Comparison of ENCODE assay signal across 8 cellular contexts in the genomic region with DNA sequence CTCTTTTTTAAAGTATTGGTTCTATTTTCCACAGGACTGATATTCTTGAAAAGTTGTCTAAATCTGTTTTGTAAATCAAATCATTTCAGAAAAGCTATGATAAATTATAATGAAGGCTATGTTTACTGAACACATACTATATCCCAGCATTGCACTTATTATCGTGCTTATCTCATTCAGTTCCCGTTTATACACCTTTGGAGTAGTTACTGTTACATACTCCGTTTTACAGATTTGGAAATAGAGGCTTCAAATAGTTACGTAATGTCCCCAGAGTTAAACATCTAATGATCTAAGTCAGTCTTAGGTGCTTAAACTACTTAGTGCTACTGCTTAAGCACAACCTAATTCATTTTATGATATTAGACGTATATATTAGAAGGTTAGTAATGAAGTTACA. TPM values are rescaled to one million over a fixed set of nuclear protein-coding genes. Genes with fewer than 3 reads are reported as not detected.
DNase-seq lines count a peak whose midpoint lies in the region; ATAC-seq and TF ChIP-seq lines count a peak whose summit lies in the region.

No MANE protein-coding gene starts in this region.

- 60 to 80% methylated on average over 1 to 2 of the region's 5 CpGs for WGBS in mesodermal cell (ENCODE audit: insufficient coverage in 2 of 2), 2 experiments

- H3K4me1 ChIP-seq in left ventricle myocardium inferior (peaks cover 32% of the 10 kb centered on the region), mesodermal cell (ENCODE audit: control insufficient read depth, insufficient read depth, low read length, poor library complexity, severe bottlenecking) (peaks cover 6% of the 10 kb centered on the region), vagina (peaks cover 18% of the 10 kb centered on the region)

- no peak for ATAC-seq in stimulated activated naive CD8-positive, alpha-beta T cell treated with anti-CD3 and anti-CD28 coated beads, Interleukin-15, Interleukin-2, amounts not matched to agents 100 U/mL and 50 U/mL, for 24 hours

- DNase-seq in left ventricle myocardium inferior (no peak), cardiac septum (ENCODE audit: low spot score) (no peak), choroid plexus epithelial cell (ENCODE audit: low read depth) (no peak), vagina (ENCODE audit: extremely low spot score in 2 of 2) (no peak), islet precursor cell (no peak)
- no peak for DNase-seq in stimulated activated naive CD8-positive, alpha-beta T cell treated with anti-CD3 and anti-CD28 coated beads, Interleukin-15, Interleukin-2, amounts not matched to agents 100 U/mL and 50 U/mL, for 24 hours
- no peak for DNase-seq in stimulated activated CD4-positive, alpha-beta T cell treated with anti-CD3 and anti-CD28 coated beads, Interleukin-12 subunit alpha, Interleukin-12 subunit beta, amount 100 ng/mL, for 4 hours

- no peaks in the 10 kb centered on the region for H3K9me3 ChIP-seq in left ventricle myocardium inferior (replicated peaks)
- H3K9me3 ChIP-seq in mesodermal cell (ENCODE audit: control insufficient read depth, low read length) = no peaks in the 10 kb centered on the region
- H3K9me3 ChIP-seq in vagina = no peaks in the 10 kb centered on the region

- H3K27ac ChIP-seq in left ventricle myocardium inferior (replicated peaks) (peak overlapping the region; percentile 98), mesodermal cell (ENCODE audit: low read depth, low read length, severe bottlenecking) (no peak overlapping the region), vagina (peak overlapping the region; percentile 94)

- no peak for TF ChIP-seq POLR2A in vagina (IDR thresholded peaks at IDR 0.05)

- TF ChIP-seq CTCF in left ventricle myocardium inferior (IDR thresholded peaks at IDR 0.05; ENCODE audit: borderline replicate concordance) (no peak), choroid plexus epithelial cell (conservative IDR thresholded peaks at IDR 0.05; ENCODE audit: low read depth, low read length) (no peak), vagina (IDR thresholded peaks at IDR 0.05) (no peak)

- no peaks in the 10 kb centered on the region for H3K27me3 ChIP-seq in left ventricle myocardium inferior (ENCODE audit: low read depth)
- no peaks in the 10 kb centered on the region for H3K27me3 ChIP-seq in vagina

- H3K36me3 ChIP-seq in left ventricle myocardium inferior (no peaks in the 10 kb centered on the region), mesodermal cell (ENCODE audit: control insufficient read depth, insufficient read depth, low read length) (peaks cover 26% of the 10 kb centered on the region), vagina (no peaks in the 10 kb centered on the region)

- intact Hi-C loops in left ventricle myocardium inferior (cut with micrococcal nuclease) = loop anchor here (10.0 kb wide), 1 partner anchor 284 kb away; no protein-coding TSS in a partner anchor
- intact Hi-C loops in cardiac septum (cut with DNase I) = loop anchor here (10.0 kb wide), 1 partner anchor 144 kb away; no protein-coding TSS in a partner anchor
- intact Hi-C loops in vagina (cut with DNase I) = no loop called here

- peak overlapping the region; percentile 88 for H3K4me3 ChIP-seq in left ventricle myocardium inferior
- H3K4me3 ChIP-seq in choroid plexus epithelial cell (ENCODE audit: low read depth, low read length) = peak overlapping the region; percentile 97
- H3K4me3 ChIP-seq in mesodermal cell (ENCODE audit: extremely low read depth, insufficient read depth, low read length, poor library complexity, severe bottlenecking) = peak overlapping the region; percentile 88
- peak overlapping the region; percentile 75 to 95 for H3K4me3 ChIP-seq in vagina

RNA-seq across cellular contexts. Expression of gene NUP205, which starts 1.2 kb away (rescaled TPM):
- total RNA-seq in left ventricle myocardium inferior (14.3 TPM), cardiac septum (15.7 TPM), vagina (28.2 TPM)
- 72.9 TPM for polyA plus RNA-seq in mesodermal cell (2013, experiment 1 of 2)
- polyA plus RNA-seq in mesodermal cell (2013, experiment 2 of 2) = 63.4 TPM

RNA-seq across cellular contexts. Expression of gene CNOT4, which starts 49.0 kb away (rescaled TPM):
- total RNA-seq in left ventricle myocardium inferior (26.1 TPM), cardiac septum (26.5 TPM), vagina (23.3 TPM)
- 17.0 TPM for polyA plus RNA-seq in mesodermal cell (2013, experiment 1 of 2)
- 16.0 TPM for polyA plus RNA-seq in mesodermal cell (2013, experiment 2 of 2)
